ENCODE assay signal across 1 cellular context in the genomic region with DNA sequence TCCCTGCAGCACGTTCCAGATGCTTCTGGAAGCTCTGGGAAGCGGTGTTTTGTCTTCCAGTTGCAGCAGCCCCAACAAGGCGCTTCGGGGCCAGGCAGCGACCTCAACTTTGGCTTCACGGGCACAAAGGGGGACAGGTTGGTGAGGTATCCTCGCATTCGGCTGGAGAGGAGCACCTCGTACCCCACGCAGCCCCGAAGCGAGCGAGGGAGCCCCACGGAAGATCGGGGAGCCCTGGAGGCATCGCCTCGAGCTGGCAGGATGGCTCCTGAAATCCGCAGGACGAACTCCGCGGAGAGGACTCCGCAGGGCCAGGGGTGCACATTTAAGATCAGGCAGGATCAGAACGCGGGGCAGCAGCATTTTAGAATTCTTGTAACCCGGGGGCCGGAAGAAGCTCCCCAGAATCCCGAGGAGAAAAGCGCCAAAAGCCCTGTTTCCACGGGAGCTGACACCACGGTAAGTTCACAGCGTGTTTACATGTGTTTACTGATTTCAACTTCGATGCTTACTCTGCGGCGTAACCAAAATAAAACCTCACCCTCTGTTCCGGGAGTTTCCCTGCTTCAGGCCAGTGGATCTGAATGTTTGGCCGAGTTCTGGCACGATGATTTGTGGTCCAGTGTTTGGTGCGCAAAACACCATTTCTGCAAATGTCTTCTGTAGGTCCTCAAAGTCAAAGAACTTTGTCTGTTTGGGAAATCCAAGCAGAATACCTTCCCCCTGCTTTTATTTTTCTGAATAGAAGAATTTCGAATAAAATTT.
TF ChIP-seq lines count a peak whose summit lies in the region.

No MANE protein-coding gene starts in this region.

TF ChIP-seq in WTC11, 78 proteins besides CTCF, POLR2A, EP300 and RAD21:
- no peak for TF ChIP-seq JUN (CRISPR knock-in tag; IDR thresholded peaks at IDR 0.05)
- TF ChIP-seq, protein P1, sequence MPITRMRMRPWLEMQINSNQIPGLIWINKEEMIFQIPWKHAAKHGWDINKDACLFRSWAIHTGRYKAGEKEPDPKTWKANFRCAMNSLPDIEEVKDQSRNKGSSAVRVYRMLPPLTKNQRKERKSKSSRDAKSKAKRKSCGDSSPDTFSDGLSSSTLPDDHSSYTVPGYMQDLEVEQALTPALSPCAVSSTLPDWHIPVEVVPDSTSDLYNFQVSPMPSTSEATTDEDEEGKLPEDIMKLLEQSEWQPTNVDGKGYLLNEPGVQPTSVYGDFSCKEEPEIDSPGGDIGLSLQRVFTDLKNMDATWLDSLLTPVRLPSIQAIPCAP (CRISPR knock-in tag; IDR thresholded peaks at IDR 0.05) = no peak
- TF ChIP-seq, protein P2, sequence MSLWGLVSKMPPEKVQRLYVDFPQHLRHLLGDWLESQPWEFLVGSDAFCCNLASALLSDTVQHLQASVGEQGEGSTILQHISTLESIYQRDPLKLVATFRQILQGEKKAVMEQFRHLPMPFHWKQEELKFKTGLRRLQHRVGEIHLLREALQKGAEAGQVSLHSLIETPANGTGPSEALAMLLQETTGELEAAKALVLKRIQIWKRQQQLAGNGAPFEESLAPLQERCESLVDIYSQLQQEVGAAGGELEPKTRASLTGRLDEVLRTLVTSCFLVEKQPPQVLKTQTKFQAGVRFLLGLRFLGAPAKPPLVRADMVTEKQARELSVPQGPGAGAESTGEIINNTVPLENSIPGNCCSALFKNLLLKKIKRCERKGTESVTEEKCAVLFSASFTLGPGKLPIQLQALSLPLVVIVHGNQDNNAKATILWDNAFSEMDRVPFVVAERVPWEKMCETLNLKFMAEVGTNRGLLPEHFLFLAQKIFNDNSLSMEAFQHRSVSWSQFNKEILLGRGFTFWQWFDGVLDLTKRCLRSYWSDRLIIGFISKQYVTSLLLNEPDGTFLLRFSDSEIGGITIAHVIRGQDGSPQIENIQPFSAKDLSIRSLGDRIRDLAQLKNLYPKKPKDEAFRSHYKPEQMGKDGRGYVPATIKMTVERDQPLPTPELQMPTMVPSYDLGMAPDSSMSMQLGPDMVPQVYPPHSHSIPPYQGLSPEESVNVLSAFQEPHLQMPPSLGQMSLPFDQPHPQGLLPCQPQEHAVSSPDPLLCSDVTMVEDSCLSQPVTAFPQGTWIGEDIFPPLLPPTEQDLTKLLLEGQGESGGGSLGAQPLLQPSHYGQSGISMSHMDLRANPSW (CRISPR knock-in tag; conservative IDR thresholded peaks at IDR 0.05; ENCODE audit: low read depth) = no peak
- TF ChIP-seq, protein P3, sequence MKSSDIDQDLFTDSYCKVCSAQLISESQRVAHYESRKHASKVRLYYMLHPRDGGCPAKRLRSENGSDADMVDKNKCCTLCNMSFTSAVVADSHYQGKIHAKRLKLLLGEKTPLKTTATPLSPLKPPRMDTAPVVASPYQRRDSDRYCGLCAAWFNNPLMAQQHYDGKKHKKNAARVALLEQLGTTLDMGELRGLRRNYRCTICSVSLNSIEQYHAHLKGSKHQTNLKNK (CRISPR knock-in tag; IDR thresholded peaks at IDR 0.05) = no peak
- TF ChIP-seq SP1 (CRISPR knock-in tag; conservative IDR thresholded peaks at IDR 0.05) = no peak
- TF ChIP-seq NFYB (CRISPR knock-in tag; conservative IDR thresholded peaks at IDR 0.05; ENCODE audit: low read depth) = no peak
- TF ChIP-seq, protein P4, sequence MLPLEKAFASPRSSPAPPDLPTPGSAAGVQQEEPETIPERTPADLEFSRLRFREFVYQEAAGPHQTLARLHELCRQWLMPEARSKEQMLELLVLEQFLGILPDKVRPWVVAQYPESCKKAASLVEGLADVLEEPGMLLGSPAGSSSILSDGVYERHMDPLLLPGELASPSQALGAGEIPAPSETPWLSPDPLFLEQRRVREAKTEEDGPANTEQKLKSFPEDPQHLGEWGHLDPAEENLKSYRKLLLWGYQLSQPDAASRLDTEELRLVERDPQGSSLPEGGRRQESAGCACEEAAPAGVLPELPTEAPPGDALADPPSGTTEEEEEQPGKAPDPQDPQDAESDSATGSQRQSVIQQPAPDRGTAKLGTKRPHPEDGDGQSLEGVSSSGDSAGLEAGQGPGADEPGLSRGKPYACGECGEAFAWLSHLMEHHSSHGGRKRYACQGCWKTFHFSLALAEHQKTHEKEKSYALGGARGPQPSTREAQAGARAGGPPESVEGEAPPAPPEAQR (CRISPR knock-in tag; IDR thresholded peaks at IDR 0.05) = no peak
- TF ChIP-seq GRHL2 (CRISPR knock-in tag; IDR thresholded peaks at IDR 0.05; ENCODE audit: insufficient replicate concordance, severe bottlenecking) = no peak
- TF ChIP-seq, protein P5, sequence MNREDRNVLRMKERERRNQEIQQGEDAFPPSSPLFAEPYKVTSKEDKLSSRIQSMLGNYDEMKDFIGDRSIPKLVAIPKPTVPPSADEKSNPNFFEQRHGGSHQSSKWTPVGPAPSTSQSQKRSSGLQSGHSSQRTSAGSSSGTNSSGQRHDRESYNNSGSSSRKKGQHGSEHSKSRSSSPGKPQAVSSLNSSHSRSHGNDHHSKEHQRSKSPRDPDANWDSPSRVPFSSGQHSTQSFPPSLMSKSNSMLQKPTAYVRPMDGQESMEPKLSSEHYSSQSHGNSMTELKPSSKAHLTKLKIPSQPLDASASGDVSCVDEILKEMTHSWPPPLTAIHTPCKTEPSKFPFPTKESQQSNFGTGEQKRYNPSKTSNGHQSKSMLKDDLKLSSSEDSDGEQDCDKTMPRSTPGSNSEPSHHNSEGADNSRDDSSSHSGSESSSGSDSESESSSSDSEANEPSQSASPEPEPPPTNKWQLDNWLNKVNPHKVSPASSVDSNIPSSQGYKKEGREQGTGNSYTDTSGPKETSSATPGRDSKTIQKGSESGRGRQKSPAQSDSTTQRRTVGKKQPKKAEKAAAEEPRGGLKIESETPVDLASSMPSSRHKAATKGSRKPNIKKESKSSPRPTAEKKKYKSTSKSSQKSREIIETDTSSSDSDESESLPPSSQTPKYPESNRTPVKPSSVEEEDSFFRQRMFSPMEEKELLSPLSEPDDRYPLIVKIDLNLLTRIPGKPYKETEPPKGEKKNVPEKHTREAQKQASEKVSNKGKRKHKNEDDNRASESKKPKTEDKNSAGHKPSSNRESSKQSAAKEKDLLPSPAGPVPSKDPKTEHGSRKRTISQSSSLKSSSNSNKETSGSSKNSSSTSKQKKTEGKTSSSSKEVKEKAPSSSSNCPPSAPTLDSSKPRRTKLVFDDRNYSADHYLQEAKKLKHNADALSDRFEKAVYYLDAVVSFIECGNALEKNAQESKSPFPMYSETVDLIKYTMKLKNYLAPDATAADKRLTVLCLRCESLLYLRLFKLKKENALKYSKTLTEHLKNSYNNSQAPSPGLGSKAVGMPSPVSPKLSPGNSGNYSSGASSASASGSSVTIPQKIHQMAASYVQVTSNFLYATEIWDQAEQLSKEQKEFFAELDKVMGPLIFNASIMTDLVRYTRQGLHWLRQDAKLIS (CRISPR knock-in tag; IDR thresholded peaks at IDR 0.05; ENCODE audit: borderline replicate concordance) = no peak
- TF ChIP-seq, protein P6, sequence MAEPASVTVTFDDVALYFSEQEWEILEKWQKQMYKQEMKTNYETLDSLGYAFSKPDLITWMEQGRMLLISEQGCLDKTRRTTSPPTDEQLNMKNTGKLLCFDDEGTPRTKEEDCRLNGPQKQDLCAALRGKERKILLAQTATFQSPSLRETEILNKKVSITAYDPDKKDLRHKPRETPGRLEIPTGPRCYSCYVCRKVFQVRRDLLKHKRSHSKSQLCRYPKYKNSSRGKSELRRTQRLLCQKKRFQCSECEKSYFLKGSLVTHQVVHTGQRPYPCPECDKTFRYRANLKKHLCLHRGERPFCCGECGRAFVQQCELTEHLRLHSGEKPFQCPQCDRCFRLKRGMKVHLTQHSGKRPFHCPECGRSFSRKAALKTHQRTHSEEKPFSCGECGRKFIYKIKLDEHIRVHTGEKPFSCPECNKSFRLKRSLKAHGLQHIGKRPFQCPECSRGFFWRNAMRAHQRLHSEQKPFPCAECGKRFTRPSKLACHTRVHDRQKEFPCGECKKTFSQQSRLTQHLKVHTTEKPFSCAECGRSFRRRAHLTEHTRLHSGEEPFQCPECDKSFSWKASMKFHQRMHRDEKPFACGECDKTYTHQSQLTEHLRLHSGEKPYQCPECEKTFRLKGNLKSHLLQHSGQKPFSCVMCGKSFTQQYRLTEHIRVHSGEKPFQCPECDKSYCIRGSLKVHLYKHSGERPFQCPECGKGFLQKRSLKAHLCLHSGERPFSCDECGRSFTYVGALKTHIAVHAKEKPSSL (CRISPR knock-in tag; conservative IDR thresholded peaks at IDR 0.05) = no peak
- TF ChIP-seq ELF4 (CRISPR knock-in tag; IDR thresholded peaks at IDR 0.05; ENCODE audit: low read depth) = no peak
- TF ChIP-seq, protein P7, sequence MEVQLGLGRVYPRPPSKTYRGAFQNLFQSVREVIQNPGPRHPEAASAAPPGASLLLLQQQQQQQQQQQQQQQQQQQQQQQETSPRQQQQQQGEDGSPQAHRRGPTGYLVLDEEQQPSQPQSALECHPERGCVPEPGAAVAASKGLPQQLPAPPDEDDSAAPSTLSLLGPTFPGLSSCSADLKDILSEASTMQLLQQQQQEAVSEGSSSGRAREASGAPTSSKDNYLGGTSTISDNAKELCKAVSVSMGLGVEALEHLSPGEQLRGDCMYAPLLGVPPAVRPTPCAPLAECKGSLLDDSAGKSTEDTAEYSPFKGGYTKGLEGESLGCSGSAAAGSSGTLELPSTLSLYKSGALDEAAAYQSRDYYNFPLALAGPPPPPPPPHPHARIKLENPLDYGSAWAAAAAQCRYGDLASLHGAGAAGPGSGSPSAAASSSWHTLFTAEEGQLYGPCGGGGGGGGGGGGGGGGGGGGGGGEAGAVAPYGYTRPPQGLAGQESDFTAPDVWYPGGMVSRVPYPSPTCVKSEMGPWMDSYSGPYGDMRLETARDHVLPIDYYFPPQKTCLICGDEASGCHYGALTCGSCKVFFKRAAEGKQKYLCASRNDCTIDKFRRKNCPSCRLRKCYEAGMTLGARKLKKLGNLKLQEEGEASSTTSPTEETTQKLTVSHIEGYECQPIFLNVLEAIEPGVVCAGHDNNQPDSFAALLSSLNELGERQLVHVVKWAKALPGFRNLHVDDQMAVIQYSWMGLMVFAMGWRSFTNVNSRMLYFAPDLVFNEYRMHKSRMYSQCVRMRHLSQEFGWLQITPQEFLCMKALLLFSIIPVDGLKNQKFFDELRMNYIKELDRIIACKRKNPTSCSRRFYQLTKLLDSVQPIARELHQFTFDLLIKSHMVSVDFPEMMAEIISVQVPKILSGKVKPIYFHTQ (CRISPR knock-in tag; IDR thresholded peaks at IDR 0.05) = no peak
